9 cellular contexts compared by ENCODE assay signal in genomic region chr7:151382079-151382885, GRCh38. TPM values are rescaled to one million over a fixed set of nuclear protein-coding genes. Genes with fewer than 3 reads are reported as not detected.
DNase-seq lines count a peak whose midpoint lies in the region; ATAC-seq and TF ChIP-seq lines count a peak whose summit lies in the region.
"Had no signal": no experiment of that assay in that cellular context is flagged by ENCODE, and none has a peak within 500 bp of the region (broad histone marks: within the 10 kb centered on the region; RNA-seq: fewer than 3 reads in every experiment).

No MANE protein-coding gene starts in this region.

- H3K4me1 Mint-ChIP-seq in CD4-positive, CD25-positive, alpha-beta regulatory T cell: peaks cover 0 to 12% (median 6%) of the 10 kb centered on the region in 4 donors
- H3K4me1 Mint-ChIP-seq in activated naive CD8-positive, alpha-beta T cell (ENCODE audit: low read depth): peaks cover 9% of the 10 kb centered on the region
- H3K4me1 Mint-ChIP-seq in mesothelial cell of epicardium: peaks cover 12% of the 10 kb centered on the region

- H3K79me2 ChIP-seq in MM.1S (ENCODE audit: low read length): no peaks in the 10 kb centered on the region

- TF ChIP-seq CTCF in MM.1S (IDR thresholded peaks at IDR 0.05; ENCODE audit: low read length) (no peak), mesothelial cell of epicardium (IDR thresholded peaks at IDR 0.05; ENCODE audit: unreplicated experiment) (no peak)

- no peaks in the 10 kb centered on the region for H3F3A ChIP-seq in MM.1S (ENCODE audit: insufficient read depth, low read length)

- H3K27ac ChIP-seq in CD4-positive, CD25-positive, alpha-beta regulatory T cell (ENCODE audit: insufficient read depth, low read length, poor library complexity, severe bottlenecking): no peak overlapping the region
- no peak overlapping the region for H3K27ac ChIP-seq in MM.1S (ENCODE audit: low read length)
- H3K27ac ChIP-seq: transverse colon had no signal

- peak in 1 of 2 donors; percentile 22 for ATAC-seq in CD4-positive, CD25-positive, alpha-beta regulatory T cell (ENCODE audit: low read depth in 2 of 2)
- ATAC-seq in GM21360 (IDR thresholded peaks at IDR 0.05; ENCODE audit: unreplicated experiment): no peak
- ATAC-seq in HG03571 (IDR thresholded peaks at IDR 0.05; ENCODE audit: unreplicated experiment): no peak

- H4K20me1 ChIP-seq in MM.1S (ENCODE audit: insufficient read depth, low read length): no peaks in the 10 kb centered on the region

- no peak overlapping the region for H3K9ac ChIP-seq in MM.1S (ENCODE audit: low read length)

- H3K4me1 ChIP-seq in CD4-positive, CD25-positive, alpha-beta regulatory T cell (ENCODE audit: control insufficient read depth, insufficient read depth, low read length, poor library complexity, severe bottlenecking): peaks cover 19% of the 10 kb centered on the region
- peaks cover 7% of the 10 kb centered on the region for H3K4me1 ChIP-seq in MM.1S (ENCODE audit: low read length)

- peaks cover 11% of the 10 kb centered on the region for H3K27me3 ChIP-seq in CD4-positive, CD25-positive, alpha-beta regulatory T cell (ENCODE audit: control insufficient read depth, insufficient read depth, low read length)
- peaks cover 70% of the 10 kb centered on the region for H3K27me3 ChIP-seq in MM.1S (replicated peaks; ENCODE audit: insufficient read depth, low read length)

- peak overlapping the region in 2 of 4 donors; percentile 46 to 77 for H3K4me3 Mint-ChIP-seq in CD4-positive, CD25-positive, alpha-beta regulatory T cell
- H3K4me3 Mint-ChIP-seq in activated naive CD8-positive, alpha-beta T cell: peak overlapping the region; percentile 77
- no peak overlapping the region for H3K4me3 Mint-ChIP-seq in mesothelial cell of epicardium

- H3K9me3 Mint-ChIP-seq in CD4-positive, CD25-positive, alpha-beta regulatory T cell: no peaks in the 10 kb centered on the region
- no peaks in the 10 kb centered on the region for H3K9me3 Mint-ChIP-seq in activated naive CD8-positive, alpha-beta T cell (ENCODE audit: low read depth)
- no peaks in the 10 kb centered on the region for H3K9me3 Mint-ChIP-seq in mesothelial cell of epicardium

- no peaks in the 10 kb centered on the region for H3K9me2 ChIP-seq in MM.1S (replicated peaks; ENCODE audit: insufficient read depth, low read length)

- peaks cover 14% of the 10 kb centered on the region for H3K36me3 Mint-ChIP-seq in CD4-positive, CD25-positive, alpha-beta regulatory T cell
- H3K36me3 Mint-ChIP-seq in activated naive CD8-positive, alpha-beta T cell: no peaks in the 10 kb centered on the region
- H3K36me3 Mint-ChIP-seq in mesothelial cell of epicardium: peaks cover 46% of the 10 kb centered on the region

- peak overlapping the region; percentile 15; the same call in 1 of the 2 replicates for H3K4me2 ChIP-seq in MM.1S (ENCODE audit: low read depth, low read length)

- no peak overlapping the region for H3K4me3 ChIP-seq in CD4-positive, CD25-positive, alpha-beta regulatory T cell (ENCODE audit: low read depth, low read length)
- no peak overlapping the region for H3K4me3 ChIP-seq in MM.1S (ENCODE audit: low read length)

- peaks cover 9% of the 10 kb centered on the region for H3K36me3 ChIP-seq in CD4-positive, CD25-positive, alpha-beta regulatory T cell (ENCODE audit: control insufficient read depth, insufficient read depth, low read length)
- no peaks in the 10 kb centered on the region for H3K36me3 ChIP-seq in MM.1S (replicated peaks; ENCODE audit: insufficient read depth, low read length)

- no peaks in the 10 kb centered on the region for H3K9me3 ChIP-seq in CD4-positive, CD25-positive, alpha-beta regulatory T cell (ENCODE audit: control insufficient read depth in 2 of 2, low read length in 2 of 2)
- no peaks in the 10 kb centered on the region for H3K9me3 ChIP-seq in MM.1S (replicated peaks; ENCODE audit: insufficient read depth, low read length)
- H3K9me3 ChIP-seq: transverse colon had no signal

- no peak overlapping the region for H2AFZ ChIP-seq in MM.1S (ENCODE audit: low read length)

- peak overlapping the region in 1 of 3 donors; percentile 71 for H3K27ac Mint-ChIP-seq in CD4-positive, CD25-positive, alpha-beta regulatory T cell
- peak overlapping the region; percentile 54 for H3K27ac Mint-ChIP-seq in activated naive CD8-positive, alpha-beta T cell
- peak overlapping the region; percentile 30 for H3K27ac Mint-ChIP-seq in mesothelial cell of epicardium

- peak in 2 of 3 donors; percentile 8 to 18 for DNase-seq in CD4-positive, CD25-positive, alpha-beta regulatory T cell
- DNase-seq in MM.1S: no peak
- no peak for DNase-seq in mesothelial cell of epicardium (ENCODE audit: low spot score in 2 of 2, unreplicated experiment in 2 of 2)
- no peak for DNase-seq in D341Med (ENCODE audit: low spot score)
- no peak for DNase-seq in amniotic stem cell (lab: John Stamatoyannopoulos, UW)

- peaks cover 27% of the 10 kb centered on the region for H3K27me3 Mint-ChIP-seq in CD4-positive, CD25-positive, alpha-beta regulatory T cell
- peaks cover 1% of the 10 kb centered on the region for H3K27me3 Mint-ChIP-seq in activated naive CD8-positive, alpha-beta T cell
- H3K27me3 Mint-ChIP-seq in mesothelial cell of epicardium (ENCODE audit: low read depth): no peaks in the 10 kb centered on the region

RNA-seq across cellular contexts. Expression of gene WDR86, which starts 27.6 kb away (rescaled TPM):
- 4.8 TPM for total RNA-seq in CD4-positive, CD25-positive, alpha-beta regulatory T cell
- polyA plus RNA-seq in CD4-positive, CD25-positive, alpha-beta regulatory T cell: under 1 TPM in 3 of 4 donors, not detected in 1; 0.15 to 0.71 (median 0.31) TPM
- total RNA-seq in mesothelial cell of epicardium: 259 to 274 TPM (median 266 TPM) in 3 replicates

RNA-seq across cellular contexts. Expression of gene NUB1, which starts 40.7 kb away (rescaled TPM):
- total RNA-seq in CD4-positive, CD25-positive, alpha-beta regulatory T cell: 65.2 TPM
- polyA plus RNA-seq in CD4-positive, CD25-positive, alpha-beta regulatory T cell: 10 to 100 TPM; 51.0 to 65.0 (median 52.8) TPM
- total RNA-seq in mesothelial cell of epicardium: 47.7 to 52.4 TPM (median 52.3 TPM) in 3 replicates

RNA-seq across cellular contexts. Expression of gene CRYGN, which starts 57.7 kb away (rescaled TPM):
- 0.39 TPM for total RNA-seq in CD4-positive, CD25-positive, alpha-beta regulatory T cell
- polyA plus RNA-seq in CD4-positive, CD25-positive, alpha-beta regulatory T cell: under 1 TPM in 3 of 4 donors, not detected in 1; 0.30 to 0.39 (median 0.38) TPM
- 9.4 to 12.2 TPM (median 10.5 TPM) in 3 replicates for total RNA-seq in mesothelial cell of epicardium
- total RNA-seq: transverse colon had no signal

Comparison
In these comparisons a context has a peak if more than half of its experiments do, and no peak if none do; other contexts are left out.
1. DNase-seq: peak in CD4-positive, CD25-positive, alpha-beta regulatory T cell (2 of 3); none in MM.1S (single experiment), mesothelial cell of epicardium (0 of 2), D341Med (single experiment) and amniotic stem cell (single experiment).
2. RNA of gene WDR86, which starts 27.6 kb away (total RNA-seq): 259 to 274 TPM in mesothelial cell of epicardium; 4.8 TPM in CD4-positive, CD25-positive, alpha-beta regulatory T cell (single experiment); every median in the first group is over 10 times any median in the second.